14 cellular contexts compared by ENCODE assay signal in genomic region chr4:123536225-123536624, GRCh38.
DNase-seq lines count a peak whose midpoint lies in the region; ATAC-seq, FAIRE-seq and TF ChIP-seq lines count a peak whose summit lies in the region.
"Had no signal": no experiment of that assay in that cellular context is flagged by ENCODE, and none has a peak within 500 bp of the region (broad histone marks: within the 10 kb centered on the region; RNA-seq: fewer than 3 reads in every experiment).

No MANE protein-coding gene starts in this region.

- H3K4me3 ChIP-seq in right lobe of liver: no peak overlapping the region
- H3K4me3 ChIP-seq: spleen had no signal

- H3K4me1 ChIP-seq in right lobe of liver: no peaks in the 10 kb centered on the region

- H3K9me3 ChIP-seq in right lobe of liver: no peaks in the 10 kb centered on the region

- WGBS in right lobe of liver (ENCODE audit: insufficient coverage, low coverage, low lambda C conversion rate, missing lambda C conversion rate): 58% methylated on average over 6 of the region's 6 CpGs

- intact Hi-C loops in cardiac septum (cut with DNase I) (no loop called here), right lobe of liver (cut with DNase I) (no loop called here)

- H3K36me3 ChIP-seq in right lobe of liver: no peaks in the 10 kb centered on the region
- H3K36me3 ChIP-seq: spleen had no signal

- peak overlapping the region; percentile 70 for H3K27ac Mint-ChIP-seq in activated naive CD8-positive, alpha-beta T cell treated with anti-CD3 and anti-CD28 coated beads, Interleukin-2, amount 10 ng/mL, durations not matched to agents 7 days and 5 days

- H3K27me3 Mint-ChIP-seq in activated naive CD8-positive, alpha-beta T cell treated with anti-CD3 and anti-CD28 coated beads, Interleukin-2, amount 10 ng/mL, durations not matched to agents 7 days and 5 days: no peaks in the 10 kb centered on the region

- H3K4me1 Mint-ChIP-seq in activated naive CD8-positive, alpha-beta T cell treated with anti-CD3 and anti-CD28 coated beads, Interleukin-2, amount 10 ng/mL, durations not matched to agents 7 days and 5 days: peaks cover 21% of the 10 kb centered on the region

- TF ChIP-seq POLR2A in right lobe of liver (IDR thresholded peaks at IDR 0.05): no peak

- ATAC-seq in GM18498 (IDR thresholded peaks at IDR 0.05; ENCODE audit: unreplicated experiment): peak; percentile 88
- peak; percentile 68 for ATAC-seq in GM21381 (IDR thresholded peaks at IDR 0.05; ENCODE audit: unreplicated experiment)
- peak; percentile 65 for ATAC-seq in activated naive CD8-positive, alpha-beta T cell treated with anti-CD3 and anti-CD28 coated beads, Interleukin-2, amount 10 ng/mL, durations not matched to agents 7 days and 5 days (ENCODE audit: low read depth)
- no peak for ATAC-seq in HG03442 (IDR thresholded peaks at IDR 0.05; ENCODE audit: unreplicated experiment)
- ATAC-seq in right lobe of liver: no peak

- no peaks in the 10 kb centered on the region for H3K27me3 ChIP-seq in right lobe of liver
- H3K27me3 ChIP-seq: spleen had no signal

- peaks cover 13% of the 10 kb centered on the region for H3K36me3 Mint-ChIP-seq in activated naive CD8-positive, alpha-beta T cell treated with anti-CD3 and anti-CD28 coated beads, Interleukin-2, amount 10 ng/mL, durations not matched to agents 7 days and 5 days

- DNase-seq in MV-4-11 (lab: John Stamatoyannopoulos, UW): peak; percentile 10
- DNase-seq in activated naive CD8-positive, alpha-beta T cell treated with anti-CD3 and anti-CD28 coated beads, Interleukin-2, amount 10 ng/mL, durations not matched to agents 7 days and 5 days: no peak
- DNase-seq in cardiac septum (ENCODE audit: low spot score): no peak
- no peak for DNase-seq in urothelium cell line (ENCODE audit: low spot score)
- no peak for DNase-seq in right lobe of liver
- DNase-seq: activated CD8-positive, alpha-beta memory T cell treated with anti-CD3 and anti-CD28 coated beads for 24 hours; activated gamma-delta T cell; NCI-H2081 treated with DMSO at 0.1 percent for 48 hours; NCI-H774; posterior cingulate gyrus; spleen had no signal

- TF ChIP-seq CTCF in right lobe of liver (IDR thresholded peaks at IDR 0.05): no peak

- peaks cover 3% of the 10 kb centered on the region for H3K9me3 Mint-ChIP-seq in activated naive CD8-positive, alpha-beta T cell treated with anti-CD3 and anti-CD28 coated beads, Interleukin-2, amount 10 ng/mL, durations not matched to agents 7 days and 5 days

- POLR2A ChIA-PET in activated naive CD8-positive, alpha-beta T cell treated with anti-CD3 and anti-CD28 coated beads, Interleukin-2, amount 10 ng/mL, durations not matched to agents 7 days and 5 days (lab: Charles Lee): interaction anchor here (0.7 kb wide), 1 partner anchor 28 kb away, joined by 3 read pairs; no protein-coding TSS in a partner anchor

- H3K27ac ChIP-seq in right lobe of liver: no peak overlapping the region
- H3K27ac ChIP-seq: spleen had no signal

- peak overlapping the region; percentile 56 for H3K4me3 Mint-ChIP-seq in activated naive CD8-positive, alpha-beta T cell treated with anti-CD3 and anti-CD28 coated beads, Interleukin-2, amount 10 ng/mL, durations not matched to agents 7 days and 5 days

- no peak for FAIRE-seq in urothelium cell line (lab: Jason Lieb, UNC)

Comparison
In these comparisons a context has a peak if more than half of its experiments do, and no peak if none do; other contexts are left out.
1. ATAC-seq: peak in GM18498 (single experiment), GM21381 (single experiment) and activated naive CD8-positive, alpha-beta T cell treated with anti-CD3 and anti-CD28 coated beads, Interleukin-2, amount 10 ng/mL, durations not matched to agents 7 days and 5 days (single experiment); none in HG03442 (single experiment) and right lobe of liver (0 of 4).